Comparison of ENCODE assay signal across 2 cellular contexts in the genomic region with DNA sequence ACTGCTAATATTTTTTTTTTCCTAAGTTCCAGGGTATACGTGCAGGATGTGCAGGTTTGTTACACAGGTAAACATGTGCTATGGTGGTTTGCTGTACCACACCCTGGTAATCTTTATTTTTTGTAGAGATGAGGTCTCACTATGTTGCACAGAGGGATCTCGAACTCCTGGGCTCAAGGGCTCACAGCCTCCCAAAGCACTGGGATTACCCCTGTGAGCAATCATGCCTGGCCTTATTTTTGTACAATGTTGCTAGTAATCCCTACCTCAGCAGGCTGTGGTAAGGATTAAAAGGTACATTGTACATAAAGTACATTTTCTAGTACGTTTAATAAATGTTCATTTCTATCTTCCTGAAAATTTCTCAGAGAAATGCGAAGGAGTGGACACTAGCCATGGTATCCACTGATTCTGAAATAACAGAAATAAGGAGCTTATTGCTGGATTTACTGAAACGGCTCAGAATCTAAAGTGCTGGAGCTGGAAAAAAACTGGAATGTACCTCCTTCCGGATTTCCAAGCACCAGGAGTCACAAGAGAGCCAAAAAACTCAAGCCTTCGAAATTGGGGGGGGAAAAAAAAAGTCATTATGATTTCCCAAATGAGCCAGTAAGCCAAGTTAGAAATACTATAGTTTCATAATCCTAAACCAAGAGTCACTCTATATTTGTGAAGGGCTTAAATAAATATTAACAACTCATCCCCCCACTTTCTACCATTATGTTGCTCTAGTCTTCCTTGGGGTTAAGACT.
TF ChIP-seq lines count a peak whose summit lies in the region.

No MANE protein-coding gene starts in this region.

TF ChIP-seq in GM23338, 12 proteins besides CTCF, POLR2A, EP300 and RAD21 (continued from another document):
- TF ChIP-seq, protein P1, sequence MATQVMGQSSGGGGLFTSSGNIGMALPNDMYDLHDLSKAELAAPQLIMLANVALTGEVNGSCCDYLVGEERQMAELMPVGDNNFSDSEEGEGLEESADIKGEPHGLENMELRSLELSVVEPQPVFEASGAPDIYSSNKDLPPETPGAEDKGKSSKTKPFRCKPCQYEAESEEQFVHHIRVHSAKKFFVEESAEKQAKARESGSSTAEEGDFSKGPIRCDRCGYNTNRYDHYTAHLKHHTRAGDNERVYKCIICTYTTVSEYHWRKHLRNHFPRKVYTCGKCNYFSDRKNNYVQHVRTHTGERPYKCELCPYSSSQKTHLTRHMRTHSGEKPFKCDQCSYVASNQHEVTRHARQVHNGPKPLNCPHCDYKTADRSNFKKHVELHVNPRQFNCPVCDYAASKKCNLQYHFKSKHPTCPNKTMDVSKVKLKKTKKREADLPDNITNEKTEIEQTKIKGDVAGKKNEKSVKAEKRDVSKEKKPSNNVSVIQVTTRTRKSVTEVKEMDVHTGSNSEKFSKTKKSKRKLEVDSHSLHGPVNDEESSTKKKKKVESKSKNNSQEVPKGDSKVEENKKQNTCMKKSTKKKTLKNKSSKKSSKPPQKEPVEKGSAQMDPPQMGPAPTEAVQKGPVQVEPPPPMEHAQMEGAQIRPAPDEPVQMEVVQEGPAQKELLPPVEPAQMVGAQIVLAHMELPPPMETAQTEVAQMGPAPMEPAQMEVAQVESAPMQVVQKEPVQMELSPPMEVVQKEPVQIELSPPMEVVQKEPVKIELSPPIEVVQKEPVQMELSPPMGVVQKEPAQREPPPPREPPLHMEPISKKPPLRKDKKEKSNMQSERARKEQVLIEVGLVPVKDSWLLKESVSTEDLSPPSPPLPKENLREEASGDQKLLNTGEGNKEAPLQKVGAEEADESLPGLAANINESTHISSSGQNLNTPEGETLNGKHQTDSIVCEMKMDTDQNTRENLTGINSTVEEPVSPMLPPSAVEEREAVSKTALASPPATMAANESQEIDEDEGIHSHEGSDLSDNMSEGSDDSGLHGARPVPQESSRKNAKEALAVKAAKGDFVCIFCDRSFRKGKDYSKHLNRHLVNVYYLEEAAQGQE (IDR thresholded peaks at IDR 0.05; ENCODE audit: unreplicated experiment) = no peak

TF ChIP-seq in liver, 16 proteins besides CTCF, POLR2A, EP300 and RAD21 (continued from another document):
- TF ChIP-seq, protein P1 (IDR thresholded peaks at IDR 0.05) = no peak
- TF ChIP-seq JUND (IDR thresholded peaks at IDR 0.05) (no peak), YY1 (IDR thresholded peaks at IDR 0.05) (no peak), EGR1 (IDR thresholded peaks at IDR 0.05; ENCODE audit: low read depth in 2 of 2) (no peak), NR2F2 (IDR thresholded peaks at IDR 0.05) (no peak)
